10 cellular contexts compared by ENCODE assay signal in the genomic region with DNA sequence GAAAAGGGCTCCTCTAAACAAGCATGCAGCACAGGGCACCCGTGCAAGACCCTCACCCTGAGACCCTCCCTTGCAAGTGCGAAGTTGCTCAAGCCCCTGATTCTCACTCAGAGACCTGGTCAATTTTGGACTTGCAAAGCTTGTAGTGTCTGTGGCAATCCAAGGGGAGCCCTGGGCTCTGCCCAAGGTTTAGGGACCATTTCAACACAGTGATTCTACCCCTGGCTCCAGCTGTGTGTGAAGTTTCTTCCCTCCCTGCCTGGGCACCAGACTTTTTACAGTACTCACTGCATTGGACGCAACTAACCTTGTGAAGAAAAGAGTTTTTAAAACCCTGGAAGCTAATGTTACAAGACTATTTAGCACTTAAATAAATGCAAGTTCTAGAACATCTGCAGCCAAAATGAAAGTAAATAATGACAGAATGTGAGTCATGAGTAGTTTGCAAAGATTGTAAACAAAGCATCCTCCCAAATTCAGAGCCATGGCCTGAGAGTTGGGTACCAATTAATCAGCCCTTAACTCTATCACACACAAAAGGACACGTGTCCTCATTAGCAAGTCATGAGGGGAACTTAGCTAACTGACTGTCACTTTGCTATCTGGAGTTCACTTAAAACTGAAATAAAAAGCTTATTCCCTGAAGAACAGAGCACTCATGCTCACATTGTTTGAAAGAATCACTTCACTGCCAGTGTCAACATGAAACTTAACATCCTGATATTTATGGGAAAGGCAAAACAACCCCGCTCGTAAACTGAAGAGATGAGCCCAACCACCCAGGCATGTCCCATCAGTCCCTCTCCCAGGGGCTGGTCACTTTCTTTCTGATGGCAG. TPM values are rescaled to one million over a fixed set of nuclear protein-coding genes. Genes with fewer than 3 reads are reported as not detected.
DNase-seq lines count a peak whose midpoint lies in the region; ATAC-seq and TF ChIP-seq lines count a peak whose summit lies in the region.
"Had no signal": no experiment of that assay in that cellular context is flagged by ENCODE, and none has a peak within 500 bp of the region (broad histone marks: within the 10 kb centered on the region; RNA-seq: fewer than 3 reads in every experiment).

No MANE protein-coding gene starts in this region.

- peak; percentile 53 for DNase-seq in DMS53 (lab: John Stamatoyannopoulos, UW)
- DNase-seq in colonic mucosa, result no peak
- no peak for DNase-seq in sciatic nerve (ENCODE audit: low spot score)
- no peak for DNase-seq in anterior cingulate cortex (lab: John Stamatoyannopoulos, UW)
- DNase-seq in NCI-H1436 treated with DMSO at 0.1 percent for 48 hours (lab: John Stamatoyannopoulos, UW), result no peak
- DNase-seq: activated T-cell treated with anti-CD3 and anti-CD28 coated beads, Interleukin-2, amount 50 U/mL, for 4 hours; GF-D8; NCI-H226 had no signal

- H3K4me3 ChIP-seq in colonic mucosa, result no peak overlapping the region

- H3K4me1 ChIP-seq in colonic mucosa, result peaks cover 4% of the 10 kb centered on the region

- H3K9me3 ChIP-seq in KOPT-K1 (ENCODE audit: insufficient read depth, low read length, poor library complexity, severe bottlenecking), result no peaks in the 10 kb centered on the region
- H3K9me3 ChIP-seq in colonic mucosa, result no peaks in the 10 kb centered on the region

- no peaks in the 10 kb centered on the region for H3K27me3 ChIP-seq in colonic mucosa

- intact Hi-C loops in colonic mucosa (cut with DNase I), result no loop called here
- intact Hi-C loops in sciatic nerve (cut with DNase I), result no loop called here

- peak; percentile 48 for ATAC-seq in sciatic nerve
- no peak for ATAC-seq in GM21381 (IDR thresholded peaks at IDR 0.05; ENCODE audit: unreplicated experiment)
- ATAC-seq: activated T-cell treated with anti-CD3 and anti-CD28 coated beads, Interleukin-2, amount 50 U/mL, for 4 hours had no signal

- no peak for TF ChIP-seq CTCF in colonic mucosa (IDR thresholded peaks at IDR 0.05)

- H3K9ac ChIP-seq in colonic mucosa (ENCODE audit: low read depth in 2 of 2, low read length in 2 of 2), result peak overlapping the region in 1 of 2 donors; percentile 41

- peaks cover 13% of the 10 kb centered on the region for H3K36me3 ChIP-seq in KOPT-K1 (ENCODE audit: insufficient read depth, low read length)
- H3K36me3 ChIP-seq in colonic mucosa, result no peaks in the 10 kb centered on the region

- H3K27ac ChIP-seq in KOPT-K1 (ENCODE audit: low read depth, low read length, poor library complexity, severe bottlenecking), result peak overlapping the region; percentile 41
- H3K27ac ChIP-seq in colonic mucosa, result peak overlapping the region; percentile 19

RNA-seq across cellular contexts. Expression of a gene that starts 48.1 kb away (rescaled TPM):
- total RNA-seq in colonic mucosa (10 to 100 TPM; 17.8 to 23.6 TPM), sciatic nerve (30.0 TPM)
